14 cellular contexts compared by ENCODE assay signal in genomic region chr2:190896477-190896876, GRCh38. TPM values are rescaled to one million over a fixed set of nuclear protein-coding genes. Genes with fewer than 3 reads are reported as not detected.
DNase-seq lines count a peak whose midpoint lies in the region; ATAC-seq, FAIRE-seq and TF ChIP-seq lines count a peak whose summit lies in the region.
"Had no signal": no experiment of that assay in that cellular context is flagged by ENCODE, and none has a peak within 500 bp of the region (broad histone marks: within the 10 kb centered on the region; RNA-seq: fewer than 3 reads in every experiment).

No MANE protein-coding gene starts in this region.

- H3K4me3 ChIP-seq in left ventricle myocardium inferior: peak overlapping the region; percentile 3

- no peak for DNase-seq in activated T-cell treated with anti-CD3 and anti-CD28 coated beads, Interleukin-2, amount 50 U/mL, for 72 hours
- no peak for DNase-seq in activated T-cell treated with anti-CD3 and anti-CD28 coated beads, Interleukin-2, amount 50 U/mL, for 48 hours
- DNase-seq in activated T-helper 1 cell treated with anti-CD3 and anti-CD28 coated beads, Interleukin-12 subunit alpha, Interleukin-12 subunit beta, Interleukin-2, Interleukin-4 antibody, amounts not matched to agents 30 ng/mL and 10 ng/mL and 1 ng/mL, durations not matched to agents 14 hours and 24 hours and 36 hours (ENCODE audit: low spot score): no peak
- DNase-seq in left ventricle myocardium inferior (no peak), D721Med (ENCODE audit: insufficient read length, low spot score) (no peak), T-helper 1 cell (no peak)
- DNase-seq in stimulated activated effector memory CD8-positive, alpha-beta T cell treated with anti-CD3 and anti-CD28 coated beads, Interleukin-12 subunit alpha, Interleukin-12 subunit beta, amount 100 ng/mL, for 72 hours (ENCODE audit: low spot score in 2 of 2): no peak
- DNase-seq: aorta; NCI-H2227 treated with DMSO at 0.1 percent for 48 hours; SK-N-SH; stimulated activated naive B cell treated with anti-CD40 and anti-IgM and Interleukin-4, amounts not matched to agents 10 μg/mL and 1 μg/mL and 100 μg/mL, for 72 hours had no signal

- peaks cover 54% of the 10 kb centered on the region for H3K4me1 ChIP-seq in left ventricle myocardium inferior

- H3K36me3 ChIP-seq in left ventricle myocardium inferior: peaks cover 24% of the 10 kb centered on the region

- intact Hi-C loops in activated T-helper 1 cell treated with anti-CD3 and anti-CD28 coated beads, Interleukin-12 subunit alpha, Interleukin-12 subunit beta, Interleukin-2, Interleukin-4 antibody, amounts not matched to agents 30 ng/mL and 10 ng/mL and 1 ng/mL, durations not matched to agents 14 hours and 24 hours and 36 hours (cut with micrococcal nuclease): no loop called here
- intact Hi-C loops in left ventricle myocardium inferior (cut with micrococcal nuclease): no loop called here

- peak overlapping the region; percentile 85 for H3K27ac Mint-ChIP-seq in activated T-cell treated with anti-CD3 and anti-CD28 coated beads, Interleukin-2, amount 50 U/mL, for 72 hours
- peak overlapping the region; percentile 7 for H3K27ac Mint-ChIP-seq in activated T-helper 1 cell treated with anti-CD3 and anti-CD28 coated beads, Interleukin-12 subunit alpha, Interleukin-12 subunit beta, Interleukin-2, Interleukin-4 antibody, amounts not matched to agents 30 ng/mL and 10 ng/mL and 1 ng/mL, durations not matched to agents 14 hours and 24 hours and 36 hours
- peak overlapping the region; percentile 62 for H3K27ac Mint-ChIP-seq in stimulated activated effector memory CD8-positive, alpha-beta T cell treated with anti-CD3 and anti-CD28 coated beads, Interleukin-12 subunit alpha, Interleukin-12 subunit beta, amount 100 ng/mL, for 72 hours
- H3K27ac Mint-ChIP-seq: stimulated activated naive B cell treated with anti-CD40 and anti-IgM and Interleukin-4, amounts not matched to agents 10 μg/mL and 1 μg/mL and 100 μg/mL, for 72 hours had no signal

- no peaks in the 10 kb centered on the region for H3K27me3 ChIP-seq in left ventricle myocardium inferior (ENCODE audit: low read depth)

- TF ChIP-seq CTCF in left ventricle myocardium inferior (IDR thresholded peaks at IDR 0.05; ENCODE audit: borderline replicate concordance) (no peak), D721Med (IDR thresholded peaks at IDR 0.05; ENCODE audit: insufficient read depth, missing control alignments) (no peak)

- H3K4me1 Mint-ChIP-seq in activated T-cell treated with anti-CD3 and anti-CD28 coated beads, Interleukin-2, amount 50 U/mL, for 72 hours (ENCODE audit: low read depth): peaks cover 24% of the 10 kb centered on the region
- H3K4me1 Mint-ChIP-seq in activated T-helper 1 cell treated with anti-CD3 and anti-CD28 coated beads, Interleukin-12 subunit alpha, Interleukin-12 subunit beta, Interleukin-2, Interleukin-4 antibody, amounts not matched to agents 30 ng/mL and 10 ng/mL and 1 ng/mL, durations not matched to agents 14 hours and 24 hours and 36 hours (ENCODE audit: low read depth): peaks cover 40% of the 10 kb centered on the region
- H3K4me1 Mint-ChIP-seq in stimulated activated effector memory CD8-positive, alpha-beta T cell treated with anti-CD3 and anti-CD28 coated beads, Interleukin-12 subunit alpha, Interleukin-12 subunit beta, amount 100 ng/mL, for 72 hours: peaks cover 23% of the 10 kb centered on the region

- H3K27me3 Mint-ChIP-seq in activated T-cell treated with anti-CD3 and anti-CD28 coated beads, Interleukin-2, amount 50 U/mL, for 72 hours (ENCODE audit: low read depth): no peaks in the 10 kb centered on the region
- H3K27me3 Mint-ChIP-seq in activated T-helper 1 cell treated with anti-CD3 and anti-CD28 coated beads, Interleukin-12 subunit alpha, Interleukin-12 subunit beta, Interleukin-2, Interleukin-4 antibody, amounts not matched to agents 30 ng/mL and 10 ng/mL and 1 ng/mL, durations not matched to agents 14 hours and 24 hours and 36 hours (ENCODE audit: insufficient read depth): no peaks in the 10 kb centered on the region
- H3K27me3 Mint-ChIP-seq: stimulated activated naive B cell treated with anti-CD40 and anti-IgM and Interleukin-4, amounts not matched to agents 10 μg/mL and 1 μg/mL and 100 μg/mL, for 72 hours had no signal

- H3K9me3 Mint-ChIP-seq in activated T-cell treated with anti-CD3 and anti-CD28 coated beads, Interleukin-2, amount 50 U/mL, for 72 hours: no peaks in the 10 kb centered on the region
- no peaks in the 10 kb centered on the region for H3K9me3 Mint-ChIP-seq in activated T-helper 1 cell treated with anti-CD3 and anti-CD28 coated beads, Interleukin-12 subunit alpha, Interleukin-12 subunit beta, Interleukin-2, Interleukin-4 antibody, amounts not matched to agents 30 ng/mL and 10 ng/mL and 1 ng/mL, durations not matched to agents 14 hours and 24 hours and 36 hours
- no peaks in the 10 kb centered on the region for H3K9me3 Mint-ChIP-seq in stimulated activated effector memory CD8-positive, alpha-beta T cell treated with anti-CD3 and anti-CD28 coated beads, Interleukin-12 subunit alpha, Interleukin-12 subunit beta, amount 100 ng/mL, for 72 hours
- H3K9me3 Mint-ChIP-seq: stimulated activated naive B cell treated with anti-CD40 and anti-IgM and Interleukin-4, amounts not matched to agents 10 μg/mL and 1 μg/mL and 100 μg/mL, for 72 hours had no signal

- no peak for FAIRE-seq in D721Med (lab: Jason Lieb, UNC)

- peak overlapping the region; percentile 47 for H3K27ac ChIP-seq in left ventricle myocardium inferior (replicated peaks)

- no peak overlapping the region for H3K4me3 Mint-ChIP-seq in activated T-cell treated with anti-CD3 and anti-CD28 coated beads, Interleukin-2, amount 50 U/mL, for 72 hours
- no peak overlapping the region for H3K4me3 Mint-ChIP-seq in activated T-helper 1 cell treated with anti-CD3 and anti-CD28 coated beads, Interleukin-12 subunit alpha, Interleukin-12 subunit beta, Interleukin-2, Interleukin-4 antibody, amounts not matched to agents 30 ng/mL and 10 ng/mL and 1 ng/mL, durations not matched to agents 14 hours and 24 hours and 36 hours
- no peak overlapping the region for H3K4me3 Mint-ChIP-seq in stimulated activated effector memory CD8-positive, alpha-beta T cell treated with anti-CD3 and anti-CD28 coated beads, Interleukin-12 subunit alpha, Interleukin-12 subunit beta, amount 100 ng/mL, for 72 hours
- H3K4me3 Mint-ChIP-seq: stimulated activated naive B cell treated with anti-CD40 and anti-IgM and Interleukin-4, amounts not matched to agents 10 μg/mL and 1 μg/mL and 100 μg/mL, for 72 hours had no signal

- ATAC-seq in activated T-cell treated with anti-CD3 and anti-CD28 coated beads, Interleukin-2, amount 50 U/mL, for 72 hours (replicated peaks in 1 of 2): no peak
- ATAC-seq in stimulated activated effector memory CD8-positive, alpha-beta T cell treated with anti-CD3 and anti-CD28 coated beads, Interleukin-12 subunit alpha, Interleukin-12 subunit beta, amount 100 ng/mL, for 72 hours: no peak
- no peak for ATAC-seq in esophagus mucosa
- ATAC-seq: left lobe of liver; sciatic nerve; stimulated activated naive B cell treated with anti-CD40 and anti-IgM and Interleukin-4, amounts not matched to agents 10 μg/mL and 1 μg/mL and 100 μg/mL, for 72 hours had no signal

- H3K36me3 Mint-ChIP-seq in activated T-cell treated with anti-CD3 and anti-CD28 coated beads, Interleukin-2, amount 50 U/mL, for 72 hours (ENCODE audit: insufficient read depth in 2 of 2): peaks cover 4 to 24% of the 10 kb centered on the region in 2 donors
- H3K36me3 Mint-ChIP-seq in activated T-helper 1 cell treated with anti-CD3 and anti-CD28 coated beads, Interleukin-12 subunit alpha, Interleukin-12 subunit beta, Interleukin-2, Interleukin-4 antibody, amounts not matched to agents 30 ng/mL and 10 ng/mL and 1 ng/mL, durations not matched to agents 14 hours and 24 hours and 36 hours (ENCODE audit: low read depth): peaks cover 30% of the 10 kb centered on the region
- peaks cover 100% of the 10 kb centered on the region for H3K36me3 Mint-ChIP-seq in stimulated activated effector memory CD8-positive, alpha-beta T cell treated with anti-CD3 and anti-CD28 coated beads, Interleukin-12 subunit alpha, Interleukin-12 subunit beta, amount 100 ng/mL, for 72 hours

- no peaks in the 10 kb centered on the region for H3K9me3 ChIP-seq in left ventricle myocardium inferior (replicated peaks)
- H3K9me3 ChIP-seq: SK-N-SH had no signal

RNA-seq across cellular contexts. Expression of gene GLS, which starts 15.9 kb away (rescaled TPM):
- 100 to 1,000 TPM; 269 to 288 TPM for total RNA-seq in activated T-cell treated with anti-CD3 and anti-CD28 coated beads, Interleukin-2, amount 50 U/mL, for 72 hours
- total RNA-seq in activated T-helper 1 cell treated with anti-CD3 and anti-CD28 coated beads, Interleukin-12 subunit alpha, Interleukin-12 subunit beta, Interleukin-2, Interleukin-4 antibody, amounts not matched to agents 30 ng/mL and 10 ng/mL and 1 ng/mL, durations not matched to agents 14 hours and 24 hours and 36 hours: 220 and 237 TPM in 2 replicates
- total RNA-seq in left ventricle myocardium inferior (48.4 TPM), esophagus mucosa (25.9 TPM)

Comparison
In these comparisons a context has a peak if more than half of its experiments do, and no peak if none do; other contexts are left out.
1. H3K27ac Mint-ChIP-seq: peak in every context shown above with its lines; median percentile 85 in activated T-cell treated with anti-CD3 and anti-CD28 coated beads, Interleukin-2, amount 50 U/mL, for 72 hours; 62 in stimulated activated effector memory CD8-positive, alpha-beta T cell treated with anti-CD3 and anti-CD28 coated beads, Interleukin-12 subunit alpha, Interleukin-12 subunit beta, amount 100 ng/mL, for 72 hours; 7 in activated T-helper 1 cell treated with anti-CD3 and anti-CD28 coated beads, Interleukin-12 subunit alpha, Interleukin-12 subunit beta, Interleukin-2, Interleukin-4 antibody, amounts not matched to agents 30 ng/mL and 10 ng/mL and 1 ng/mL, durations not matched to agents 14 hours and 24 hours and 36 hours.